1 cellular context compared by ENCODE assay signal in genomic region chr1:1919304-1920056, GRCh38.
TF ChIP-seq lines count a peak whose summit lies in the region.

No MANE protein-coding gene starts in this region.

TF ChIP-seq in HepG2, 621 proteins besides CTCF, POLR2A, EP300 and RAD21 (continued from another document and continues in another):
- TF ChIP-seq ZNF18 (CRISPR knock-in tag; IDR thresholded peaks at IDR 0.05; ENCODE audit: insufficient replicate concordance): peak; percentile 30
- 0 out of 2 replicates have a peak, but pooled peaks have one; percentile 10 for TF ChIP-seq BHLHE40 (IDR thresholded peaks at IDR 0.05; ENCODE audit: low read length)
- TF ChIP-seq SPEN (CRISPR knock-in tag; IDR thresholded peaks at IDR 0.05; ENCODE audit: low read depth): peak; percentile 54; the same call in 1 of the 2 replicates
- TF ChIP-seq, protein P1, sequence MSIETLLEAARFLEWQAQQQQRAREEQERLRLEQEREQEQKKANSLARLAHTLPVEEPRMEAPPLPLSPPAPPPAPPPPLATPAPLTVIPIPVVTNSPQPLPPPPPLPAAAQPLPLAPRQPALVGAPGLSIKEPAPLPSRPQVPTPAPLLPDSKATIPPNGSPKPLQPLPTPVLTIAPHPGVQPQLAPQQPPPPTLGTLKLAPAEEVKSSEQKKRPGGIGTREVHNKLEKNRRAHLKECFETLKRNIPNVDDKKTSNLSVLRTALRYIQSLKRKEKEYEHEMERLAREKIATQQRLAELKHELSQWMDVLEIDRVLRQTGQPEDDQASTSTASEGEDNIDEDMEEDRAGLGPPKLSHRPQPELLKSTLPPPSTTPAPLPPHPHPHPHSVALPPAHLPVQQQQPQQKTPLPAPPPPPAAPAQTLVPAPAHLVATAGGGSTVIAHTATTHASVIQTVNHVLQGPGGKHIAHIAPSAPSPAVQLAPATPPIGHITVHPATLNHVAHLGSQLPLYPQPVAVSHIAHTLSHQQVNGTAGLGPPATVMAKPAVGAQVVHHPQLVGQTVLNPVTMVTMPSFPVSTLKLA (IDR thresholded peaks at IDR 0.05): peak; percentile 62
- TF ChIP-seq, protein P2, sequence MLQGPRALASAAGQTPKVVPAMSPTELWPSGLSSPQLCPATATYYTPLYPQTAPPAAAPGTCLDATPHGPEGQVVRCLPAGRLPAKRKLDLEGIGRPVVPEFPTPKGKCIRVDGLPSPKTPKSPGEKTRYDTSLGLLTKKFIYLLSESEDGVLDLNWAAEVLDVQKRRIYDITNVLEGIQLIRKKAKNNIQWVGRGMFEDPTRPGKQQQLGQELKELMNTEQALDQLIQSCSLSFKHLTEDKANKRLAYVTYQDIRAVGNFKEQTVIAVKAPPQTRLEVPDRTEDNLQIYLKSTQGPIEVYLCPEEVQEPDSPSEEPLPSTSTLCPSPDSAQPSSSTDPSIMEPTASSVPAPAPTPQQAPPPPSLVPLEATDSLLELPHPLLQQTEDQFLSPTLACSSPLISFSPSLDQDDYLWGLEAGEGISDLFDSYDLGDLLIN (CRISPR knock-in tag; IDR thresholded peaks at IDR 0.05; ENCODE audit: borderline replicate concordance): peak; percentile 83; the same call in 1 of the 2 replicates
- TF ChIP-seq, protein P3, sequence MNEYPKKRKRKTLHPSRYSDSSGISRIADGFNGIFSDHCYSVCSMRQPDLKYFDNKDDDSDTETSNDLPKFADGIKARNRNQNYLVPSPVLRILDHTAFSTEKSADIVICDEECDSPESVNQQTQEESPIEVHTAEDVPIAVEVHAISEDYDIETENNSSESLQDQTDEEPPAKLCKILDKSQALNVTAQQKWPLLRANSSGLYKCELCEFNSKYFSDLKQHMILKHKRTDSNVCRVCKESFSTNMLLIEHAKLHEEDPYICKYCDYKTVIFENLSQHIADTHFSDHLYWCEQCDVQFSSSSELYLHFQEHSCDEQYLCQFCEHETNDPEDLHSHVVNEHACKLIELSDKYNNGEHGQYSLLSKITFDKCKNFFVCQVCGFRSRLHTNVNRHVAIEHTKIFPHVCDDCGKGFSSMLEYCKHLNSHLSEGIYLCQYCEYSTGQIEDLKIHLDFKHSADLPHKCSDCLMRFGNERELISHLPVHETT (CRISPR knock-in tag; conservative IDR thresholded peaks at IDR 0.05): 0 out of 2 replicates have a peak, but pooled peaks have one; percentile 18
- TF ChIP-seq KAT8 (CRISPR knock-in tag; IDR thresholded peaks at IDR 0.05): 0 out of 2 replicates have a peak, but pooled peaks have one; percentile 48
- TF ChIP-seq TBL1XR1 (IDR thresholded peaks at IDR 0.05; ENCODE audit: borderline replicate concordance, low read length, partially characterized antibody): no peak
- TF ChIP-seq HOXA7 (CRISPR knock-in tag; IDR thresholded peaks at IDR 0.05): no peak
- peak; percentile 60 for TF ChIP-seq RNF2 (conservative IDR thresholded peaks at IDR 0.05; ENCODE audit: low read depth)
- no peak for TF ChIP-seq GLI4 (CRISPR knock-in tag; IDR thresholded peaks at IDR 0.05; ENCODE audit: borderline replicate concordance)
- TF ChIP-seq MATR3 (CRISPR knock-in tag; IDR thresholded peaks at IDR 0.05): no peak
- TF ChIP-seq STAG1 (CRISPR knock-in tag; IDR thresholded peaks at IDR 0.05): no peak; the same call in 1 of the 2 replicates
- no peak for TF ChIP-seq NFRKB (IDR thresholded peaks at IDR 0.05)
- no peak for TF ChIP-seq ZNF251 (CRISPR knock-in tag; IDR thresholded peaks at IDR 0.05)
- peak; percentile 34; the same call in 1 of the 2 replicates for TF ChIP-seq ZFP1 (CRISPR knock-in tag; IDR thresholded peaks at IDR 0.05)
- 0 out of 2 replicates have a peak, but pooled peaks have one; percentile 36 for TF ChIP-seq MED13 (CRISPR knock-in tag; IDR thresholded peaks at IDR 0.05)
- TF ChIP-seq PHF5A (CRISPR knock-in tag; IDR thresholded peaks at IDR 0.05; ENCODE audit: low read depth, unreplicated experiment): no peak
- TF ChIP-seq, protein P4, sequence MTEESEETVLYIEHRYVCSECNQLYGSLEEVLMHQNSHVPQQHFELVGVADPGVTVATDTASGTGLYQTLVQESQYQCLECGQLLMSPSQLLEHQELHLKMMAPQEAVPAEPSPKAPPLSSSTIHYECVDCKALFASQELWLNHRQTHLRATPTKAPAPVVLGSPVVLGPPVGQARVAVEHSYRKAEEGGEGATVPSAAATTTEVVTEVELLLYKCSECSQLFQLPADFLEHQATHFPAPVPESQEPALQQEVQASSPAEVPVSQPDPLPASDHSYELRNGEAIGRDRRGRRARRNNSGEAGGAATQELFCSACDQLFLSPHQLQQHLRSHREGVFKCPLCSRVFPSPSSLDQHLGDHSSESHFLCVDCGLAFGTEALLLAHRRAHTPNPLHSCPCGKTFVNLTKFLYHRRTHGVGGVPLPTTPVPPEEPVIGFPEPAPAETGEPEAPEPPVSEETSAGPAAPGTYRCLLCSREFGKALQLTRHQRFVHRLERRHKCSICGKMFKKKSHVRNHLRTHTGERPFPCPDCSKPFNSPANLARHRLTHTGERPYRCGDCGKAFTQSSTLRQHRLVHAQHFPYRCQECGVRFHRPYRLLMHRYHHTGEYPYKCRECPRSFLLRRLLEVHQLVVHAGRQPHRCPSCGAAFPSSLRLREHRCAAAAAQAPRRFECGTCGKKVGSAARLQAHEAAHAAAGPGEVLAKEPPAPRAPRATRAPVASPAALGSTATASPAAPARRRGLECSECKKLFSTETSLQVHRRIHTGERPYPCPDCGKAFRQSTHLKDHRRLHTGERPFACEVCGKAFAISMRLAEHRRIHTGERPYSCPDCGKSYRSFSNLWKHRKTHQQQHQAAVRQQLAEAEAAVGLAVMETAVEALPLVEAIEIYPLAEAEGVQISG (CRISPR knock-in tag; IDR thresholded peaks at IDR 0.05): 0 out of 2 replicates have a peak, but pooled peaks have one; percentile 58
- peak; percentile 45; the same call in 1 of the 2 replicates for TF ChIP-seq TARDBP (CRISPR knock-in tag; IDR thresholded peaks at IDR 0.05)
- peak; percentile 92; the same call in 1 of the 2 replicates for TF ChIP-seq ZNF367 (CRISPR knock-in tag; IDR thresholded peaks at IDR 0.05; ENCODE audit: borderline replicate concordance)
- no peak for TF ChIP-seq SNAPC2 (CRISPR knock-in tag; IDR thresholded peaks at IDR 0.05)
- TF ChIP-seq MLXIP (CRISPR knock-in tag; IDR thresholded peaks at IDR 0.05; ENCODE audit: borderline replicate concordance): no peak
- peak; percentile 82 for TF ChIP-seq DR1 (CRISPR knock-in tag; IDR thresholded peaks at IDR 0.05)
- TF ChIP-seq ELF1 (CRISPR knock-in tag; IDR thresholded peaks at IDR 0.05): peak; percentile 48
- peak; percentile 84 for TF ChIP-seq HNRNPLL (IDR thresholded peaks at IDR 0.05; ENCODE audit: low read depth, low read length, poor library complexity, severe bottlenecking)
- TF ChIP-seq SOX13 (IDR thresholded peaks at IDR 0.05): no peak
- no peak; a peak in 1 of 4 replicates for TF ChIP-seq SOX13 (CRISPR knock-in tag; conservative IDR thresholded peaks at IDR 0.05 in 1 of 2, IDR thresholded peaks at IDR 0.05 in 1 of 2)
- TF ChIP-seq MEF2D (CRISPR knock-in tag; IDR thresholded peaks at IDR 0.05): peak; percentile 62
- TF ChIP-seq TCF7L2 (IDR thresholded peaks at IDR 0.05; ENCODE audit: low read depth, low read length): no peak
- TF ChIP-seq FLYWCH1 (CRISPR knock-in tag; IDR thresholded peaks at IDR 0.05): no peak
- no peak for TF ChIP-seq PRPF4 (IDR thresholded peaks at IDR 0.05; ENCODE audit: low read depth, low read length, poor library complexity, severe bottlenecking)
- TF ChIP-seq ZNF232 (CRISPR knock-in tag; IDR thresholded peaks at IDR 0.05; ENCODE audit: borderline replicate concordance): peak; percentile 86
- TF ChIP-seq DMTF1 (CRISPR knock-in tag; IDR thresholded peaks at IDR 0.05): no peak
- no peak for TF ChIP-seq WIZ (CRISPR knock-in tag; IDR thresholded peaks at IDR 0.05)
- no peak; the same call in 1 of the 2 replicates for TF ChIP-seq BCL6 (CRISPR knock-in tag; IDR thresholded peaks at IDR 0.05)
- peak; percentile 22; the same call in 1 of the 2 replicates for TF ChIP-seq HOXA5 (CRISPR knock-in tag; IDR thresholded peaks at IDR 0.05)
- 0 out of 2 replicates have a peak, but pooled peaks have one; percentile 76 for TF ChIP-seq ZBTB43 (CRISPR knock-in tag; conservative IDR thresholded peaks at IDR 0.05)
- peak; percentile 82 for TF ChIP-seq MED8 (CRISPR knock-in tag; IDR thresholded peaks at IDR 0.05; ENCODE audit: insufficient replicate concordance)
- TF ChIP-seq NR1H2 (CRISPR knock-in tag; IDR thresholded peaks at IDR 0.05; ENCODE audit: borderline replicate concordance, low read depth): no peak
- TF ChIP-seq, protein P5, sequence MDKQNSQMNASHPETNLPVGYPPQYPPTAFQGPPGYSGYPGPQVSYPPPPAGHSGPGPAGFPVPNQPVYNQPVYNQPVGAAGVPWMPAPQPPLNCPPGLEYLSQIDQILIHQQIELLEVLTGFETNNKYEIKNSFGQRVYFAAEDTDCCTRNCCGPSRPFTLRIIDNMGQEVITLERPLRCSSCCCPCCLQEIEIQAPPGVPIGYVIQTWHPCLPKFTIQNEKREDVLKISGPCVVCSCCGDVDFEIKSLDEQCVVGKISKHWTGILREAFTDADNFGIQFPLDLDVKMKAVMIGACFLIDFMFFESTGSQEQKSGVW (CRISPR knock-in tag; IDR thresholded peaks at IDR 0.05; ENCODE audit: borderline replicate concordance): no peak
- TF ChIP-seq, protein P6, sequence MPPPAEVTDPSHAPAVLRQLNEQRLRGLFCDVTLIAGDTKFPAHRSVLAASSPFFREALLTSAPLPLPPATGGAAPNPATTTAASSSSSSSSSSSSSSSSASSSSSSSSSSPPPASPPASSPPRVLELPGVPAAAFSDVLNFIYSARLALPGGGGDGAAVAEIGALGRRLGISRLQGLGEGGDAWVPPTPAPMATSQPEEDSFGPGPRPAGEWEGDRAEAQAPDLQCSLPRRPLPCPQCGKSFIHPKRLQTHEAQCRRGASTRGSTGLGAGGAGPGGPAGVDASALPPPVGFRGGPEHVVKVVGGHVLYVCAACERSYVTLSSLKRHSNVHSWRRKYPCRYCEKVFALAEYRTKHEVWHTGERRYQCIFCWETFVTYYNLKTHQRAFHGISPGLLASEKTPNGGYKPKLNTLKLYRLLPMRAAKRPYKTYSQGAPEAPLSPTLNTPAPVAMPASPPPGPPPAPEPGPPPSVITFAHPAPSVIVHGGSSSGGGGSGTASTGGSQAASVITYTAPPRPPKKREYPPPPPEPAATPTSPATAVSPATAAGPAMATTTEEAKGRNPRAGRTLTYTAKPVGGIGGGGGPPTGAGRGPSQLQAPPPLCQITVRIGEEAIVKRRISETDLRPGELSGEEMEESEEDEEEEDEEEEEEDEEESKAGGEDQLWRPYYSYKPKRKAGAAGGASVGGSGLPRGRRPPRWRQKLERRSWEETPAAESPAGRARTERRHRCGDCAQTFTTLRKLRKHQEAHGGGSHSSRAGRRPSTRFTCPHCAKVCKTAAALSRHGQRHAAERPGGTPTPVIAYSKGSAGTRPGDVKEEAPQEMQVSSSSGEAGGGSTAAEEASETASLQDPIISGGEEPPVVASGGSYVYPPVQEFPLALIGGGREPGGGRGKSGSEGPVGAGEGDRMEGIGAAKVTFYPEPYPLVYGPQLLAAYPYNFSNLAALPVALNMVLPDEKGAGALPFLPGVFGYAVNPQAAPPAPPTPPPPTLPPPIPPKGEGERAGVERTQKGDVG (CRISPR knock-in tag; IDR thresholded peaks at IDR 0.05; ENCODE audit: borderline replicate concordance): peak; percentile 37; the same call in 1 of the 2 replicates
- peak; percentile 30 for TF ChIP-seq CBX1 (IDR thresholded peaks at IDR 0.05; ENCODE audit: low read depth)
